In genomic region chr5:56451742-56452141, GRCh38 we compare ENCODE assay signal across 23 cellular contexts.
"Had no signal": no experiment of that assay in that cellular context is flagged by ENCODE, and none has a peak within 500 bp of the region (broad histone marks: within the 10 kb centered on the region; RNA-seq: fewer than 3 reads in every experiment).

No MANE protein-coding gene starts in this region.

- H3K36me3 Mint-ChIP-seq: activated naive CD4-positive, alpha-beta T cell treated with anti-CD3 and anti-CD28 coated beads, Interleukin-2, amount 50 U/mL, for 24 hours; T-cell had no signal

- H3K27me3 Mint-ChIP-seq: activated naive CD4-positive, alpha-beta T cell treated with anti-CD3 and anti-CD28 coated beads, Interleukin-2, amount 50 U/mL, for 24 hours; T-cell had no signal

- H3K27ac Mint-ChIP-seq: activated CD8-positive, alpha-beta T cell treated with anti-CD3 and anti-CD28 coated beads for 36 hours; activated naive CD4-positive, alpha-beta T cell treated with anti-CD3 and anti-CD28 coated beads, Interleukin-2, amount 50 U/mL, for 24 hours; T-cell had no signal

- ATAC-seq: activated CD8-positive, alpha-beta T cell treated with anti-CD3 and anti-CD28 coated beads for 36 hours; K562; T-cell had no signal

- H3K27ac ChIP-seq: cardiac muscle cell, VCaP had no signal

- H3K27me3 ChIP-seq: cardiac muscle cell had no signal

- H3K4me3 ChIP-seq: cardiac muscle cell, K562 had no signal

- H3K4me1 Mint-ChIP-seq: activated naive CD4-positive, alpha-beta T cell treated with anti-CD3 and anti-CD28 coated beads, Interleukin-2, amount 50 U/mL, for 24 hours had no signal

- H3K4me3 Mint-ChIP-seq: activated CD8-positive, alpha-beta T cell treated with anti-CD3 and anti-CD28 coated beads for 36 hours; activated naive CD4-positive, alpha-beta T cell treated with anti-CD3 and anti-CD28 coated beads, Interleukin-2, amount 50 U/mL, for 24 hours; T-cell had no signal

- H3K36me3 ChIP-seq: cardiac muscle cell had no signal

- H3K9me3 Mint-ChIP-seq: activated CD8-positive, alpha-beta T cell treated with anti-CD3 and anti-CD28 coated beads for 36 hours; activated naive CD4-positive, alpha-beta T cell treated with anti-CD3 and anti-CD28 coated beads, Interleukin-2, amount 50 U/mL, for 24 hours; T-cell had no signal

- DNase-seq: activated CD4-positive, alpha-beta T cell treated with anti-CD3 and anti-CD28 coated beads for 4 hours; activated CD8-positive, alpha-beta memory T cell treated with anti-CD3 and anti-CD28 coated beads, Interleukin-2, amount 50 U/mL, for 48 hours; activated CD8-positive, alpha-beta T cell treated with anti-CD3 and anti-CD28 coated beads for 36 hours; activated effector memory CD4-positive, alpha-beta T cell treated with Interleukin-2 at 50 U/mL for 16 hours; activated naive CD4-positive, alpha-beta T cell; activated T-cell treated with anti-CD3 and anti-CD28 coated beads, Interleukin-2, amount 50 U/mL, for 1 hour; aorta; Karpas-422; MM.1S; NCI-H1105 treated with DMSO at 0.1 percent for 48 hours; NCI-H1436 treated with DMSO at 0.1 percent for 48 hours; NCI-H187; NCI-H2081; NCI-H510A treated with DMSO at 0.1 percent for 48 hours; NCI-H748 treated with DMSO at 0.1 percent for 48 hours; SIG-M5; T-cell; T-helper 2 cell; T1000 had no signal
